1 cellular context compared by ENCODE assay signal in genomic region chr2:112799291-112799975, GRCh38.
TF ChIP-seq lines count a peak whose summit lies in the region.

No MANE protein-coding gene starts in this region.

TF ChIP-seq in K562, 482 proteins besides CTCF, POLR2A, EP300 and RAD21 (continued from another document and continues in another):
- TF ChIP-seq, protein P1, sequence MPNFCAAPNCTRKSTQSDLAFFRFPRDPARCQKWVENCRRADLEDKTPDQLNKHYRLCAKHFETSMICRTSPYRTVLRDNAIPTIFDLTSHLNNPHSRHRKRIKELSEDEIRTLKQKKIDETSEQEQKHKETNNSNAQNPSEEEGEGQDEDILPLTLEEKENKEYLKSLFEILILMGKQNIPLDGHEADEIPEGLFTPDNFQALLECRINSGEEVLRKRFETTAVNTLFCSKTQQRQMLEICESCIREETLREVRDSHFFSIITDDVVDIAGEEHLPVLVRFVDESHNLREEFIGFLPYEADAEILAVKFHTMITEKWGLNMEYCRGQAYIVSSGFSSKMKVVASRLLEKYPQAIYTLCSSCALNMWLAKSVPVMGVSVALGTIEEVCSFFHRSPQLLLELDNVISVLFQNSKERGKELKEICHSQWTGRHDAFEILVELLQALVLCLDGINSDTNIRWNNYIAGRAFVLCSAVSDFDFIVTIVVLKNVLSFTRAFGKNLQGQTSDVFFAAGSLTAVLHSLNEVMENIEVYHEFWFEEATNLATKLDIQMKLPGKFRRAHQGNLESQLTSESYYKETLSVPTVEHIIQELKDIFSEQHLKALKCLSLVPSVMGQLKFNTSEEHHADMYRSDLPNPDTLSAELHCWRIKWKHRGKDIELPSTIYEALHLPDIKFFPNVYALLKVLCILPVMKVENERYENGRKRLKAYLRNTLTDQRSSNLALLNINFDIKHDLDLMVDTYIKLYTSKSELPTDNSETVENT (CRISPR knock-in tag; IDR thresholded peaks at IDR 0.05) = no peak
- TF ChIP-seq ZNF133 (CRISPR knock-in tag; IDR thresholded peaks at IDR 0.05) (no peak), NFE2L1 (tag; IDR thresholded peaks at IDR 0.05; ENCODE audit: borderline replicate concordance, low read depth) (no peak), SETDB1 (IDR thresholded peaks at IDR 0.05; ENCODE audit: low read length) (no peak), RFX1 (IDR thresholded peaks at IDR 0.05) (no peak), BHLHE40 (IDR thresholded peaks at IDR 0.05; ENCODE audit: low read length) (no peak), POLR3A (IDR thresholded peaks at IDR 0.05; ENCODE audit: borderline replicate concordance, extremely low read depth, insufficient read depth, insufficient read length) (no peak), KDM1A (IDR thresholded peaks at IDR 0.05) (peak; percentile 56 to 62), GTF2E2 (tag; IDR thresholded peaks at IDR 0.05) (no peak), ZSCAN29 (IDR thresholded peaks at IDR 0.05) (no peak), HDAC1 (IDR thresholded peaks at IDR 0.05) (peak in 1 of 2 experiments; percentile 24; a peak in 1 of 4 replicates), DIDO1 (tag; IDR thresholded peaks at IDR 0.05; ENCODE audit: low read depth) (no peak), TCF7L2 (IDR thresholded peaks at IDR 0.05; ENCODE audit: low read depth, low read length) (no peak), SAP30 (IDR thresholded peaks at IDR 0.05; ENCODE audit: borderline replicate concordance, insufficient read depth, low read depth, low read length, poor library complexity, severe bottlenecking) (no peak), PML (IDR thresholded peaks at IDR 0.05; ENCODE audit: low read length) (no peak), SMAD2 (IDR thresholded peaks at IDR 0.05; ENCODE audit: low read depth, low read length) (no peak), DACH1 (IDR thresholded peaks at IDR 0.05; ENCODE audit: partially characterized antibody) (no peak), CBFA2T3 (IDR thresholded peaks at IDR 0.05) (peak; percentile 22; the same call in 1 of the 2 replicates), RCOR1 (IDR thresholded peaks at IDR 0.05; ENCODE audit: borderline replicate concordance in 1 of 2, low read depth in 2 of 2, low read length in 2 of 2) (peak in 1 of 2 experiments; percentile 90; a peak in 2 of 4 replicates), MECOM (CRISPR knock-in tag; IDR thresholded peaks at IDR 0.05) (no peak), NR2C1 (IDR thresholded peaks at IDR 0.05) (no peak), NR2C1 (tag; IDR thresholded peaks at IDR 0.05) (no peak), NCOA2 (IDR thresholded peaks at IDR 0.05; ENCODE audit: partially characterized antibody in 2 of 2) (no peak), MTA2 (IDR thresholded peaks at IDR 0.05; ENCODE audit: low read depth) (0 out of 2 replicates have a peak, but pooled peaks have one; percentile 23), TBL1XR1 (IDR thresholded peaks at IDR 0.05; ENCODE audit: low read length in 2 of 2) (no peak), ILF3 (IDR thresholded peaks at IDR 0.05; ENCODE audit: borderline replicate concordance) (no peak), SMAD3 (CRISPR knock-in tag; conservative IDR thresholded peaks at IDR 0.05) (no peak), BRD4 (IDR thresholded peaks at IDR 0.05) (no peak), ERF (CRISPR knock-in tag; IDR thresholded peaks at IDR 0.05) (no peak), ZKSCAN3 (CRISPR knock-in tag; IDR thresholded peaks at IDR 0.05) (no peak), ZNF354B (CRISPR knock-in tag; IDR thresholded peaks at IDR 0.05) (no peak), DNMT1 (IDR thresholded peaks at IDR 0.05) (no peak), XRCC5 (IDR thresholded peaks at IDR 0.05; ENCODE audit: low read depth, low read length) (no peak), ZBTB17 (CRISPR knock-in tag; IDR thresholded peaks at IDR 0.05) (no peak), HOXB6 (CRISPR knock-in tag; IDR thresholded peaks at IDR 0.05; ENCODE audit: borderline replicate concordance) (no peak), ARID1B (IDR thresholded peaks at IDR 0.05) (peak; percentile 62), HLTF (IDR thresholded peaks at IDR 0.05) (no peak), BMI1 (IDR thresholded peaks at IDR 0.05; ENCODE audit: low read length) (no peak), ARID4B (CRISPR knock-in tag; IDR thresholded peaks at IDR 0.05) (no peak), KLF13 (tag; IDR thresholded peaks at IDR 0.05; ENCODE audit: borderline replicate concordance, low read depth) (no peak), ZNF316 (IDR thresholded peaks at IDR 0.05) (no peak), HNRNPH1 (optimal IDR thresholded peaks at IDR 0.05; ENCODE audit: low read depth, low read length) (no peak), ZNF197 (CRISPR knock-in tag; IDR thresholded peaks at IDR 0.05; ENCODE audit: low read depth) (no peak), MAFK (IDR thresholded peaks at IDR 0.05; ENCODE audit: low read length) (no peak), ZNF717 (CRISPR knock-in tag; IDR thresholded peaks at IDR 0.05) (no peak), ZEB2 (IDR thresholded peaks at IDR 0.05) (no peak), CEBPZ (IDR thresholded peaks at IDR 0.05; ENCODE audit: borderline replicate concordance, low read depth, low read length) (no peak), ZNF41 (CRISPR knock-in tag; conservative IDR thresholded peaks at IDR 0.05) (no peak), PHF21A (IDR thresholded peaks at IDR 0.05; ENCODE audit: borderline replicate concordance, low read depth) (no peak), ZNF766 (CRISPR knock-in tag; conservative IDR thresholded peaks at IDR 0.05) (no peak), HDAC8 (tag; IDR thresholded peaks at IDR 0.05) (no peak), KDM5B (IDR thresholded peaks at IDR 0.05; ENCODE audit: insufficient replicate concordance, low read depth, low read length) (no peak), ID3 (CRISPR knock-in tag; IDR thresholded peaks at IDR 0.05) (no peak), ID3 (tag; IDR thresholded peaks at IDR 0.05) (no peak), SNAPC5 (CRISPR knock-in tag; IDR thresholded peaks at IDR 0.05) (no peak), SMARCE1 (IDR thresholded peaks at IDR 0.05) (peak; percentile 28; the same call in 1 of the 2 replicates), TCF3 (CRISPR knock-in tag; IDR thresholded peaks at IDR 0.05) (peak; percentile 42; the same call in 1 of the 2 replicates), HNRNPL (IDR thresholded peaks at IDR 0.05; ENCODE audit: low read depth, low read length) (no peak), XRCC4 (IDR thresholded peaks at IDR 0.05; ENCODE audit: extremely low read depth, insufficient read depth, insufficient read length) (no peak)
- TF ChIP-seq, protein P2, sequence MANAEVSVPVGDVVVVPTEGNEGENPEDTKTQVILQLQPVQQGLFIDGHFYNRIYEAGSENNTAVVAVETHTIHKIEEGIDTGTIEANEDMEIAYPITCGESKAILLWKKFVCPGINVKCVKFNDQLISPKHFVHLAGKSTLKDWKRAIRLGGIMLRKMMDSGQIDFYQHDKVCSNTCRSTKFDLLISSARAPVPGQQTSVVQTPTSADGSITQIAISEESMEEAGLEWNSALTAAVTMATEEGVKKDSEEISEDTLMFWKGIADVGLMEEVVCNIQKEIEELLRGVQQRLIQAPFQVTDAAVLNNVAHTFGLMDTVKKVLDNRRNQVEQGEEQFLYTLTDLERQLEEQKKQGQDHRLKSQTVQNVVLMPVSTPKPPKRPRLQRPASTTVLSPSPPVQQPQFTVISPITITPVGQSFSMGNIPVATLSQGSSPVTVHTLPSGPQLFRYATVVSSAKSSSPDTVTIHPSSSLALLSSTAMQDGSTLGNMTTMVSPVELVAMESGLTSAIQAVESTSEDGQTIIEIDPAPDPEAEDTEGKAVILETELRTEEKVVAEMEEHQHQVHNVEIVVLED (CRISPR knock-in tag; IDR thresholded peaks at IDR 0.05) = no peak
- TF ChIP-seq, protein P3, sequence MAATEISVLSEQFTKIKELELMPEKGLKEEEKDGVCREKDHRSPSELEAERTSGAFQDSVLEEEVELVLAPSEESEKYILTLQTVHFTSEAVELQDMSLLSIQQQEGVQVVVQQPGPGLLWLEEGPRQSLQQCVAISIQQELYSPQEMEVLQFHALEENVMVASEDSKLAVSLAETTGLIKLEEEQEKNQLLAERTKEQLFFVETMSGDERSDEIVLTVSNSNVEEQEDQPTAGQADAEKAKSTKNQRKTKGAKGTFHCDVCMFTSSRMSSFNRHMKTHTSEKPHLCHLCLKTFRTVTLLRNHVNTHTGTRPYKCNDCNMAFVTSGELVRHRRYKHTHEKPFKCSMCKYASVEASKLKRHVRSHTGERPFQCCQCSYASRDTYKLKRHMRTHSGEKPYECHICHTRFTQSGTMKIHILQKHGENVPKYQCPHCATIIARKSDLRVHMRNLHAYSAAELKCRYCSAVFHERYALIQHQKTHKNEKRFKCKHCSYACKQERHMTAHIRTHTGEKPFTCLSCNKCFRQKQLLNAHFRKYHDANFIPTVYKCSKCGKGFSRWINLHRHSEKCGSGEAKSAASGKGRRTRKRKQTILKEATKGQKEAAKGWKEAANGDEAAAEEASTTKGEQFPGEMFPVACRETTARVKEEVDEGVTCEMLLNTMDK (IDR thresholded peaks at IDR 0.05; ENCODE audit: borderline replicate concordance, insufficient read depth, low read depth, low read length, poor library complexity, severe bottlenecking) = no peak
- TF ChIP-seq, protein P4, sequence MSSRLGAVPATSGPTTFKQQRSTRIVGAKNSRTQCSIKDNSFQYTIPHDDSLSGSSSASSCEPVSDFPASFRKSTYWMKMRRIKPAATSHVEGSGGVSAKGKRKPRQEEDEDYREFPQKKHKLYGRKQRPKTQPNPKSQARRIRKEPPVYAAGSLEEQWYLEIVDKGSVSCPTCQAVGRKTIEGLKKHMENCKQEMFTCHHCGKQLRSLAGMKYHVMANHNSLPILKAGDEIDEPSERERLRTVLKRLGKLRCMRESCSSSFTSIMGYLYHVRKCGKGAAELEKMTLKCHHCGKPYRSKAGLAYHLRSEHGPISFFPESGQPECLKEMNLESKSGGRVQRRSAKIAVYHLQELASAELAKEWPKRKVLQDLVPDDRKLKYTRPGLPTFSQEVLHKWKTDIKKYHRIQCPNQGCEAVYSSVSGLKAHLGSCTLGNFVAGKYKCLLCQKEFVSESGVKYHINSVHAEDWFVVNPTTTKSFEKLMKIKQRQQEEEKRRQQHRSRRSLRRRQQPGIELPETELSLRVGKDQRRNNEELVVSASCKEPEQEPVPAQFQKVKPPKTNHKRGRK (tag; IDR thresholded peaks at IDR 0.05) = no peak
